ENCODE assay signal across 8 cellular contexts in the genomic region with DNA sequence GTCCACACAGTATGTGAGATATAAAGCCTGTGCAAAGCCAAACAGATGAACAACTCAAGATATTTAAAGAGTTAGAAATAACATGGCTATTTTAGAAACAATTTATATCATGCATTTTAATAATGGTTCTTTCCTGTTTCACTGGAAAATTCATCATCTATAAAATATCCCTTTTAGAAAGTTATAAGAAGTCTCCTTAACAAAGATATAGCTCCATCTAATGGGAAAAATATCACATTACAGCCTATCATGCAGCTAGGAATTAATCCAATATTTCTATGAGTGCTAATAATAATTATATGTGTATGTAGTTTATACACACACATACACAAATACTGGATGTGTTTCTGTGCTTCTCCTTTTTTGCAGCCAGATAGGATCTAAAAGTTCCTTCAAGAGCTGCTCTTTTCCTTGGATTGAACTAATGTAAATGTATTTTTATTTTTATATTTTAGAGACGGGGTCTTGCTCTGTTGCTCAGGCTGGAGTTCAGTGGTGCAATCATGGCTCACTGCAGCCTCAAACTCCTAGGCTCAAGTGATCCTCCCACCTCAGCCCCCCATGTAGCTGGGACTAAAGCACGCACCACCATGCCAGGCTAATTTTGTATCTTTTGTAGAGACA. TPM values are rescaled to one million over a fixed set of nuclear protein-coding genes. Genes with fewer than 3 reads are reported as not detected.
A peak's percentile ranks its signal among the peaks of the same experiment; 100 is the strongest.
DNase-seq lines count a peak whose midpoint lies in the region; ATAC-seq and TF ChIP-seq lines count a peak whose summit lies in the region.

No MANE protein-coding gene starts in this region.

- no peak for ATAC-seq in GM18861 (IDR thresholded peaks at IDR 0.05; ENCODE audit: unreplicated experiment)

- peaks cover 3% of the 10 kb centered on the region for H3K27me3 Mint-ChIP-seq in brain

- in situ Hi-C loops in G401 (cut with HindIII; ENCODE audit: low sequenced_read_pairs), result no loop called here

- no peaks in the 10 kb centered on the region for H4K20me1 ChIP-seq in neural cell (ENCODE audit: insufficient read depth)

- no peaks in the 10 kb centered on the region for H3F3A ChIP-seq in neural cell (ENCODE audit: insufficient read depth, low read length, poor library complexity, severe bottlenecking)

- DNase-seq in NCI-H1092 treated with DMSO at 0.1 percent for 48 hours (lab: John Stamatoyannopoulos, UW) (peak; percentile 21), NCI-H1092 (lab: John Stamatoyannopoulos, UW) (no peak), LHCN-M2 (ENCODE audit: low read depth) (peak; percentile 34), G401 (ENCODE audit: low spot score) (no peak), 8988T (no peak)

- no peak overlapping the region for H3K27ac Mint-ChIP-seq in brain

- H2AFZ ChIP-seq in neural cell (ENCODE audit: low read depth, low read length), result no peak overlapping the region

- H3K27me3 ChIP-seq in neural cell (ENCODE audit: insufficient read depth, low read depth, low read length), result no peaks in the 10 kb centered on the region

- H3K4me1 Mint-ChIP-seq in brain, result no peaks in the 10 kb centered on the region

- H3K36me3 Mint-ChIP-seq in brain, result no peaks in the 10 kb centered on the region

- no peak overlapping the region for H3K4me3 ChIP-seq in neural cell (ENCODE audit: low read length)

- H3K36me3 ChIP-seq in neural cell (ENCODE audit: insufficient read depth, low read length), result no peaks in the 10 kb centered on the region

- no peak overlapping the region for H3K27ac ChIP-seq in neural cell (ENCODE audit: low read length)

- H3K9me3 Mint-ChIP-seq in brain, result peaks cover 0 to 3% (median 0%) of the 10 kb centered on the region in 5 experiments

- H3K9me3 ChIP-seq in neural cell (ENCODE audit: low read length), result no peaks in the 10 kb centered on the region

- TF ChIP-seq CTCF in brain (conservative IDR thresholded peaks at IDR 0.05) (peak; percentile 48 to 64), neural cell (IDR thresholded peaks at IDR 0.05; ENCODE audit: poor library complexity, severe bottlenecking) (peak; percentile 69)

- H3K79me2 ChIP-seq in neural cell (replicated peaks; ENCODE audit: insufficient read depth, low read length), result no peaks in the 10 kb centered on the region

- TF ChIP-seq EP300 in neural cell (conservative IDR thresholded peaks at IDR 0.05; ENCODE audit: poor library complexity, severe bottlenecking), result no peak

- H3K9me2 ChIP-seq in neural cell (ENCODE audit: insufficient read depth, low read length), result no peaks in the 10 kb centered on the region

- peak; percentile 71 for TF ChIP-seq RAD21 in neural cell (conservative IDR thresholded peaks at IDR 0.05)

- H3K4me2 ChIP-seq in neural cell (ENCODE audit: low read length), result no peak overlapping the region

- H3K9ac ChIP-seq in neural cell (ENCODE audit: low read length), result no peak overlapping the region

- no peak overlapping the region for H3K4me3 Mint-ChIP-seq in brain

TF ChIP-seq in neural cell, 6 proteins besides CTCF, POLR2A, EP300 and RAD21:
- no peak for TF ChIP-seq EZH2 (IDR thresholded peaks at IDR 0.05; ENCODE audit: borderline replicate concordance, insufficient read depth, low read length, poor library complexity, severe bottlenecking)
- peak; percentile 75 for TF ChIP-seq SMC3 (conservative IDR thresholded peaks at IDR 0.05; ENCODE audit: poor library complexity)
- no peak for TF ChIP-seq TAF1 (IDR thresholded peaks at IDR 0.05; ENCODE audit: low read depth)
- TF ChIP-seq, protein P1, sequence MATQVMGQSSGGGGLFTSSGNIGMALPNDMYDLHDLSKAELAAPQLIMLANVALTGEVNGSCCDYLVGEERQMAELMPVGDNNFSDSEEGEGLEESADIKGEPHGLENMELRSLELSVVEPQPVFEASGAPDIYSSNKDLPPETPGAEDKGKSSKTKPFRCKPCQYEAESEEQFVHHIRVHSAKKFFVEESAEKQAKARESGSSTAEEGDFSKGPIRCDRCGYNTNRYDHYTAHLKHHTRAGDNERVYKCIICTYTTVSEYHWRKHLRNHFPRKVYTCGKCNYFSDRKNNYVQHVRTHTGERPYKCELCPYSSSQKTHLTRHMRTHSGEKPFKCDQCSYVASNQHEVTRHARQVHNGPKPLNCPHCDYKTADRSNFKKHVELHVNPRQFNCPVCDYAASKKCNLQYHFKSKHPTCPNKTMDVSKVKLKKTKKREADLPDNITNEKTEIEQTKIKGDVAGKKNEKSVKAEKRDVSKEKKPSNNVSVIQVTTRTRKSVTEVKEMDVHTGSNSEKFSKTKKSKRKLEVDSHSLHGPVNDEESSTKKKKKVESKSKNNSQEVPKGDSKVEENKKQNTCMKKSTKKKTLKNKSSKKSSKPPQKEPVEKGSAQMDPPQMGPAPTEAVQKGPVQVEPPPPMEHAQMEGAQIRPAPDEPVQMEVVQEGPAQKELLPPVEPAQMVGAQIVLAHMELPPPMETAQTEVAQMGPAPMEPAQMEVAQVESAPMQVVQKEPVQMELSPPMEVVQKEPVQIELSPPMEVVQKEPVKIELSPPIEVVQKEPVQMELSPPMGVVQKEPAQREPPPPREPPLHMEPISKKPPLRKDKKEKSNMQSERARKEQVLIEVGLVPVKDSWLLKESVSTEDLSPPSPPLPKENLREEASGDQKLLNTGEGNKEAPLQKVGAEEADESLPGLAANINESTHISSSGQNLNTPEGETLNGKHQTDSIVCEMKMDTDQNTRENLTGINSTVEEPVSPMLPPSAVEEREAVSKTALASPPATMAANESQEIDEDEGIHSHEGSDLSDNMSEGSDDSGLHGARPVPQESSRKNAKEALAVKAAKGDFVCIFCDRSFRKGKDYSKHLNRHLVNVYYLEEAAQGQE (IDR thresholded peaks at IDR 0.05; ENCODE audit: borderline replicate concordance), result no peak

RNA-seq across cellular contexts. Expression of a gene that starts 21.6 kb away (rescaled TPM):
- total RNA-seq in LHCN-M2 (2014; rRNA removed), result 585 and 621 TPM in 2 replicates
- polyA plus RNA-seq in LHCN-M2 (2012), result 230 TPM
- polyA plus RNA-seq in brain (ENCODE audit: insufficient read depth, low read depth, low replicate concordance) (14.1 TPM), neural cell (86.6 and 96.5 TPM in 2 replicates)
- polyA minus RNA-seq in neural cell, result 10.5 and 11.9 TPM in 2 replicates
- total RNA-seq in G401 (2014; rRNA removed; shearing (Covaris generic)), result 278 and 380 TPM in 2 replicates

Comparison
In these comparisons a context has a peak if more than half of its experiments do, and no peak if none do; other contexts are left out.
1. DNase-seq: peak in NCI-H1092 treated with DMSO at 0.1 percent for 48 hours (single experiment) and LHCN-M2 (single experiment); none in NCI-H1092 (single experiment), G401 (single experiment) and 8988T (single experiment).